ENCODE assay signal across 1 cellular context in genomic region chr7:27375958-27376357, GRCh38.
TF ChIP-seq lines count a peak whose summit lies in the region.

No MANE protein-coding gene starts in this region.

TF ChIP-seq in H1, 55 proteins besides CTCF, POLR2A, EP300 and RAD21:
- TF ChIP-seq SP1 (IDR thresholded peaks at IDR 0.05; ENCODE audit: low read depth, low read length) (no peak), KDM4A (IDR thresholded peaks at IDR 0.05; ENCODE audit: low read depth, low read length, severe bottlenecking) (no peak), CBX5 (IDR thresholded peaks at IDR 0.05; ENCODE audit: low read depth, low read length) (no peak), USF2 (IDR thresholded peaks at IDR 0.05; ENCODE audit: low read length) (no peak), BACH1 (IDR thresholded peaks at IDR 0.05; ENCODE audit: low read length) (no peak), CHD7 (IDR thresholded peaks at IDR 0.05; ENCODE audit: insufficient replicate concordance, low read length) (no peak), RXRA (IDR thresholded peaks at IDR 0.05; ENCODE audit: insufficient read depth, low read depth, low read length) (no peak), YY1 (IDR thresholded peaks at IDR 0.05; ENCODE audit: low read depth, low read length) (no peak), HDAC6 (IDR thresholded peaks at IDR 0.05; ENCODE audit: low read depth, low read length) (no peak), ASH2L (IDR thresholded peaks at IDR 0.05; ENCODE audit: low read length) (no peak), BCL11A (IDR thresholded peaks at IDR 0.05; ENCODE audit: low read depth in 2 of 2, low read length in 2 of 2) (no peak), SIRT6 (IDR thresholded peaks at IDR 0.05; ENCODE audit: low read length) (no peak), CHD2 (IDR thresholded peaks at IDR 0.05; ENCODE audit: low read length) (no peak), ATF2 (IDR thresholded peaks at IDR 0.05; ENCODE audit: low read length) (no peak), JUND (IDR thresholded peaks at IDR 0.05; ENCODE audit: low read length) (no peak)
